Comparison of ENCODE assay signal across 21 cellular contexts in the genomic region with DNA sequence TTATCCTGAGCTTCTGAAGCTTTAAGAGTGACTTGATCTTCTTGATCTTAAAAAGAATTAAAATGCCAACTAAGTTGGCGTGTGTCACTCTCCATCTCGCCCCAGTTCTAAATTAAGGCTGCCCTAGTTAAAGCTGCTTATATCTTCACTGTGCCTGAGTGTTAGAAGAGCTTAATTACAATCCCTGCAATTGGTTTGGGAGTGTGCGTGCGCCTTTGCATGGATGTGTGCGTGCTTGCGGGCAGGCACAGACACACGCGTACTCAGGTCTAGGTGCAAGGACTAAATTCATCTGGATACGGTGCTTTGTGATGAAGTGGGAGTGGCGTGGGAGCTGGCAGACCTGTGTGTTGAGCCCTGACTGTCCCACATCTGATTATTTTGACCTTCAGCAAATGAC.
"Had no signal": no experiment of that assay in that cellular context is flagged by ENCODE, and none has a peak within 500 bp of the region (broad histone marks: within the 10 kb centered on the region; RNA-seq: fewer than 3 reads in every experiment).

No MANE protein-coding gene starts in this region.

- H3K27me3 Mint-ChIP-seq: activated B cell treated with CpG ODN at 0.5 μM for 24 hours; activated CD4-positive, alpha-beta T cell treated with anti-CD3 and anti-CD28 coated beads for 36 hours; activated naive CD4-positive, alpha-beta T cell treated with anti-CD3 and anti-CD28 coated beads, Interleukin-2, amount 10 ng/mL, durations not matched to agents 7 days and 5 days; naive B cell had no signal

- H3K4me3 Mint-ChIP-seq: activated B cell treated with CpG ODN at 0.5 μM for 24 hours; activated CD4-positive, alpha-beta T cell treated with anti-CD3 and anti-CD28 coated beads for 36 hours; activated naive CD4-positive, alpha-beta T cell treated with anti-CD3 and anti-CD28 coated beads, Interleukin-2, amount 10 ng/mL, durations not matched to agents 7 days and 5 days; naive B cell; neural crest cell; T-helper 1 cell treated with Interleukin-12 subunit alpha and Interleukin-12 subunit beta and Interleukin-4 antibody, amounts not matched to agents 30 μg/mL and 1 μg/mL, for 36 hours had no signal

- H3K4me1 Mint-ChIP-seq: neural crest cell had no signal

- H3K9me3 Mint-ChIP-seq: activated B cell treated with CpG ODN at 0.5 μM for 24 hours; activated naive CD4-positive, alpha-beta T cell treated with anti-CD3 and anti-CD28 coated beads, Interleukin-2, amount 10 ng/mL, durations not matched to agents 7 days and 5 days; naive B cell; neural crest cell; T-helper 1 cell treated with Interleukin-12 subunit alpha and Interleukin-12 subunit beta and Interleukin-4 antibody, amounts not matched to agents 30 μg/mL and 1 μg/mL, for 36 hours had no signal

- H3K36me3 ChIP-seq: cardiac muscle cell, vagina had no signal

- H3K4me3 ChIP-seq: body of pancreas, cardiac muscle cell, esophagus muscularis mucosa, lower lobe of right lung, testis, vagina had no signal

- H3K4me1 ChIP-seq: body of pancreas, testis had no signal

- ATAC-seq: activated CD4-positive, alpha-beta T cell treated with anti-CD3 and anti-CD28 coated beads for 36 hours; body of pancreas; left colon; lower lobe of right lung had no signal

- H3K27ac ChIP-seq: body of pancreas, cardiac muscle cell, esophagus muscularis mucosa, lower lobe of right lung, testis, vagina had no signal

- H3K9me3 ChIP-seq: body of pancreas, esophagus muscularis mucosa, lower lobe of right lung, testis, vagina had no signal

- H3K27ac Mint-ChIP-seq: activated B cell treated with CpG ODN at 0.5 μM for 24 hours; activated CD4-positive, alpha-beta T cell treated with anti-CD3 and anti-CD28 coated beads for 36 hours; activated naive CD4-positive, alpha-beta T cell treated with anti-CD3 and anti-CD28 coated beads, Interleukin-2, amount 10 ng/mL, durations not matched to agents 7 days and 5 days; T-helper 1 cell treated with Interleukin-12 subunit alpha and Interleukin-12 subunit beta and Interleukin-4 antibody, amounts not matched to agents 30 μg/mL and 1 μg/mL, for 36 hours had no signal

- DNase-seq: activated B cell treated with CpG ODN at 0.5 μM for 24 hours; activated CD4-positive, alpha-beta T cell treated with anti-CD3 and anti-CD28 coated beads for 36 hours; activated CD4-positive, alpha-beta T cell treated with anti-CD3 and anti-CD28 coated beads, Interleukin-2, amount 50 U/mL, for 48 hours; activated naive CD4-positive, alpha-beta T cell treated with anti-CD3 and anti-CD28 coated beads, Interleukin-2, amount 10 ng/mL, durations not matched to agents 7 days and 5 days; activated T-cell treated with anti-CD3 and anti-CD28 coated beads, Interleukin-2, amount 50 U/mL, for 48 hours; anterior cingulate cortex; body of pancreas; effector memory CD4-positive, alpha-beta T cell; left colon; lower lobe of right lung; mesendoderm; naive B cell; stimulated activated CD4-positive, alpha-beta T cell treated with anti-CD3 and anti-CD28 coated beads, Interleukin-12 subunit alpha, Interleukin-12 subunit beta, amount 100 ng/mL, for 4 hours; T1000; testis; trophoblast cell had no signal

- H3K27me3 ChIP-seq: body of pancreas, cardiac muscle cell, esophagus muscularis mucosa, testis, vagina had no signal
